In the genomic region with DNA sequence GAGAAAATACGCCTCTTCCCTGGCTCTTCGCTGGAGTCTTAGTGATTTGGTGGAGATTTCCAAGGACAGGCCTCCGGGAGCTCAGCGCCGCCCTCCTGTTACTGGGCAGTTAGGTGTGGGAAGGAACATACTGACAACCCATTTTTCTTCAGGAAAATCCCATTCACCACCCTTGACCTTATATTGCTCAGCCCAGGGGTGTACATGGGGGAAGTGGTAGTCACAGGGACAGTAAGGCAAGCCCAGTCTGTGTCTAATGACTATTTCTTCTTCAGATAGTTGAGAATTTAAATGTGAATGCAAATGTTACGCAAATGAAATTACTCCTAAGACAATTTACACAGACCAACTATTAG, we compare ENCODE assay signal across 23 cellular contexts.
DNase-seq lines count a peak whose midpoint lies in the region; ATAC-seq, FAIRE-seq and TF ChIP-seq lines count a peak whose summit lies in the region.
"Had no signal": no experiment of that assay in that cellular context is flagged by ENCODE, and none has a peak within 500 bp of the region (broad histone marks: within the 10 kb centered on the region; RNA-seq: fewer than 3 reads in every experiment).

No MANE protein-coding gene starts in this region.

- WGBS in K562 (ENCODE audit: insufficient coverage, low coverage, missing lambda C conversion rate), result 69% methylated on average over 6 of the region's 6 CpGs
- 86 to 100% methylated on average over 1 to 6 of the region's 6 CpGs for WGBS in gastroesophageal sphincter (ENCODE audit: low coverage in 1 of 2), 2 donors

- intact Hi-C loops in K562 (cut with micrococcal nuclease) (no loop called here), kidney (cut with DNase I) (no loop called here)

- peaks cover 0 to 20% of the 10 kb centered on the region in 2 experiments; a peak in 3 of 5 replicates for H3K27me3 ChIP-seq in K562 (ENCODE audit: control insufficient read depth in 2 of 2, insufficient read depth in 2 of 2, low read length in 2 of 2)
- H3K27me3 ChIP-seq in gastroesophageal sphincter, result no peaks in the 10 kb centered on the region
- H3K27me3 ChIP-seq in subcutaneous abdominal adipose tissue (ENCODE audit: control insufficient read depth in 5 of 5, insufficient read depth in 4 of 5, low read length in 5 of 5), result peaks cover 0 to 5% (median 0%) of the 10 kb centered on the region in 5 donors
- peaks cover 9% of the 10 kb centered on the region; the same call in 1 of the 2 replicates for H3K27me3 ChIP-seq in SJCRH30
- H3K27me3 ChIP-seq: BLaER1 treated with 17β-estradiol and CSF1 and Interleukin-3, amounts not matched to agents 10 nM and 100 nM had no signal

- H3K36me3 ChIP-seq in K562 (ENCODE audit: control insufficient read depth, insufficient read depth, low read length) (no peaks in the 10 kb centered on the region), gastroesophageal sphincter (no peaks in the 10 kb centered on the region), subcutaneous abdominal adipose tissue (ENCODE audit: control insufficient read depth in 5 of 5, insufficient read depth in 5 of 5, low read length in 5 of 5) (no peaks in the 10 kb centered on the region), SJCRH30 (no peaks in the 10 kb centered on the region), kidney (ENCODE audit: control insufficient read depth in 1 of 2, insufficient read depth in 2 of 2, low read length in 2 of 2) (no peaks in the 10 kb centered on the region)
- H3K36me3 ChIP-seq: BLaER1 treated with 17β-estradiol and CSF1 and Interleukin-3, amounts not matched to agents 10 nM and 100 nM had no signal

- BruUV-seq in K562 (replicated peaks; lab: Mats Ljungman, UMichigan), result no TSS peak

- CTCF ChIA-PET in K562 (lab: Yijun Ruan, JAX; ENCODE audit: low intra/inter-chr PET ratio), result no interaction called here

- H3K4me2 ChIP-seq in K562 (ENCODE audit: insufficient read depth, low read length), result peak overlapping the region; percentile 93
- H3K4me2 ChIP-seq: A549; BLaER1 treated with 17β-estradiol and CSF1 and Interleukin-3, amounts not matched to agents 10 nM and 100 nM had no signal

- H3K4me3 ChIP-seq in K562 (peak overlapping the region; percentile 48), gastroesophageal sphincter (no peak overlapping the region), subcutaneous abdominal adipose tissue (ENCODE audit: low read depth in 1 of 5, low read length in 5 of 5) (no peak overlapping the region), SJCRH30 (no peak overlapping the region), kidney (ENCODE audit: low read length in 2 of 2) (no peak overlapping the region)
- H3K4me3 ChIP-seq: A549; BLaER1 treated with 17β-estradiol and CSF1 and Interleukin-3, amounts not matched to agents 10 nM and 100 nM had no signal

- H3K9me3 ChIP-seq in K562 (replicated peaks; ENCODE audit: control insufficient read depth, insufficient read depth, low read depth, low read length) (no peaks in the 10 kb centered on the region), gastroesophageal sphincter (no peaks in the 10 kb centered on the region), subcutaneous abdominal adipose tissue (ENCODE audit: control insufficient read depth in 5 of 5, low read length in 5 of 5) (no peaks in the 10 kb centered on the region), SJCRH30 (replicated peaks) (no peaks in the 10 kb centered on the region), kidney (ENCODE audit: control insufficient read depth in 1 of 2, low read length in 2 of 2) (no peaks in the 10 kb centered on the region)
- H3K9me3 ChIP-seq: Caco-2 had no signal

- in situ Hi-C loops in K562 (cut with MboI), result no loop called here

- peak; percentile 67 for DNase-seq in NCI-H526 treated with DMSO at 0.1 percent for 48 hours (lab: John Stamatoyannopoulos, UW)
- no peak for DNase-seq in K562 (ENCODE audit: extremely low read depth in 1 of 4, low spot score in 3 of 4)
- DNase-seq in NCI-H1436 treated with DMSO at 0.1 percent for 48 hours (lab: John Stamatoyannopoulos, UW), result no peak
- DNase-seq in iPS-NIHi11 (ENCODE audit: low spot score), result no peak
- no peak for DNase-seq in SJCRH30
- no peak for DNase-seq in kidney
- DNase-seq: AML-193; Caco-2; Calu3; CD4-positive, alpha-beta T cell; CD8-positive, alpha-beta T cell; DMS79 treated with DMSO at 0.1 percent for 48 hours; GF-D8 had no signal

- H4K20me1 ChIP-seq in K562 (replicated peaks; ENCODE audit: control insufficient read depth, insufficient read depth, low read length), result no peaks in the 10 kb centered on the region
- H4K20me1 ChIP-seq: BLaER1 treated with 17β-estradiol and CSF1 and Interleukin-3, amounts not matched to agents 10 nM and 100 nM had no signal

- TF ChIP-seq CTCF in K562 (IDR thresholded peaks at IDR 0.05 in 2 of 3, conservative IDR thresholded peaks at IDR 0.05 in 1 of 3; ENCODE audit: insufficient read depth in 2 of 3, low read depth in 1 of 3, low read length in 3 of 3) (no peak), gastroesophageal sphincter (IDR thresholded peaks at IDR 0.05) (no peak), kidney (IDR thresholded peaks at IDR 0.05; ENCODE audit: borderline replicate concordance, extremely low read depth, insufficient read depth) (no peak)

- H3K9ac ChIP-seq in K562 (ENCODE audit: insufficient read depth in 1 of 2, low read depth in 2 of 2, low read length in 2 of 2), result peak overlapping the region; percentile 41 to 58; a peak in 1 of 4 replicates
- peak overlapping the region in 3 of 5 donors; percentile 20 to 59 (median 41) for H3K9ac ChIP-seq in subcutaneous abdominal adipose tissue (ENCODE audit: low read length in 5 of 5)
- no peak overlapping the region for H3K9ac ChIP-seq in kidney (ENCODE audit: low read length in 2 of 2)
- H3K9ac ChIP-seq: BLaER1 treated with 17β-estradiol and CSF1 and Interleukin-3, amounts not matched to agents 10 nM and 100 nM had no signal

- TF ChIP-seq EP300 in K562 (IDR thresholded peaks at IDR 0.05; ENCODE audit: low read length) (no peak), gastroesophageal sphincter (IDR thresholded peaks at IDR 0.05) (no peak)

- POLR2A ChIA-PET in K562 (lab: Yijun Ruan, JAX), result interaction anchor here (0.6 to 1.0 kb wide), 3 partner anchors 9 to 87 kb away, joined by 3 read pairs; no protein-coding TSS in a partner anchor

- TF ChIP-seq RAD21 in K562 (CRISPR knock-in tag; conservative IDR thresholded peaks at IDR 0.05 in 1 of 2, IDR thresholded peaks at IDR 0.05 in 1 of 2), result no peak

- H2AFZ ChIP-seq in K562 (ENCODE audit: low read depth, low read length), result peak overlapping the region; percentile 100

- TF ChIP-seq POLR2A in K562 (conservative IDR thresholded peaks at IDR 0.05), result no peak
- TF ChIP-seq POLR2A in gastroesophageal sphincter (IDR thresholded peaks at IDR 0.05), result no peak

- no peaks in the 10 kb centered on the region for H3K9me1 ChIP-seq in K562 (ENCODE audit: control insufficient read depth, insufficient read depth, low read length)

- peaks cover 8 to 10% of the 10 kb centered on the region in 2 experiments for H3K4me1 ChIP-seq in K562 (replicated peaks in 1 of 2; ENCODE audit: control insufficient read depth in 2 of 2, insufficient read depth in 2 of 2, low read length in 2 of 2)
- peaks cover 0 to 4% (median 0%) of the 10 kb centered on the region in 3 donors for H3K4me1 ChIP-seq in gastroesophageal sphincter
- peaks cover 5 to 45% (median 33%) of the 10 kb centered on the region in 5 donors for H3K4me1 ChIP-seq in subcutaneous abdominal adipose tissue (ENCODE audit: control insufficient read depth in 5 of 5, insufficient read depth in 5 of 5, low read length in 5 of 5)
- H3K4me1 ChIP-seq in SJCRH30, result no peaks in the 10 kb centered on the region
- H3K4me1 ChIP-seq in kidney (ENCODE audit: control insufficient read depth in 1 of 2, insufficient read depth in 1 of 2, low read depth in 1 of 2, low read length in 2 of 2), result peaks cover 0 to 2% of the 10 kb centered on the region in 2 donors
- H3K4me1 ChIP-seq: A549; BLaER1 treated with 17β-estradiol and CSF1 and Interleukin-3, amounts not matched to agents 10 nM and 100 nM; Caco-2 had no signal

- peak overlapping the region; percentile 87; the same call in 2 of the 3 replicates for H3K27ac ChIP-seq in K562 (ENCODE audit: extremely low read depth, low read depth, low read length)
- no peak overlapping the region for H3K27ac ChIP-seq in gastroesophageal sphincter
- H3K27ac ChIP-seq in subcutaneous abdominal adipose tissue (ENCODE audit: low read depth, low read length), result peak overlapping the region; percentile 69
- no peak overlapping the region for H3K27ac ChIP-seq in SJCRH30
- H3K27ac ChIP-seq in kidney (ENCODE audit: low read depth in 2 of 2, low read length in 2 of 2), result no peak overlapping the region
- H3K27ac ChIP-seq: 22Rv1; A549; BLaER1 treated with 17β-estradiol and CSF1 and Interleukin-3, amounts not matched to agents 10 nM and 100 nM; C4-2B had no signal

- FAIRE-seq in K562 (lab: Jason Lieb, UNC), result no peak
- no peak for FAIRE-seq in kidney (lab: Jason Lieb, UNC)
- FAIRE-seq: A549, D721Med, G401.6, GM12891, GM19239 had no signal

- H3K79me2 ChIP-seq in K562 (ENCODE audit: control insufficient read depth, insufficient read depth, low read length), result no peaks in the 10 kb centered on the region

- ATAC-seq in K562, result no peak
- ATAC-seq in gastroesophageal sphincter, result peak; percentile 18
- ATAC-seq: CD8-positive, alpha-beta T cell had no signal

TF ChIP-seq in K562, 482 proteins besides CTCF, POLR2A, EP300 and RAD21:
- TF ChIP-seq KAT7 (CRISPR knock-in tag; IDR thresholded peaks at IDR 0.05; ENCODE audit: borderline replicate concordance), result no peak
- TF ChIP-seq, protein P1, sequence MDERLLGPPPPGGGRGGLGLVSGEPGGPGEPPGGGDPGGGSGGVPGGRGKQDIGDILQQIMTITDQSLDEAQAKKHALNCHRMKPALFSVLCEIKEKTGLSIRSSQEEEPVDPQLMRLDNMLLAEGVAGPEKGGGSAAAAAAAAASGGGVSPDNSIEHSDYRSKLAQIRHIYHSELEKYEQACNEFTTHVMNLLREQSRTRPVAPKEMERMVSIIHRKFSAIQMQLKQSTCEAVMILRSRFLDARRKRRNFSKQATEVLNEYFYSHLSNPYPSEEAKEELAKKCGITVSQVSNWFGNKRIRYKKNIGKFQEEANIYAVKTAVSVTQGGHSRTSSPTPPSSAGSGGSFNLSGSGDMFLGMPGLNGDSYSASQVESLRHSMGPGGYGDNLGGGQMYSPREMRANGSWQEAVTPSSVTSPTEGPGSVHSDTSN (CRISPR knock-in tag; IDR thresholded peaks at IDR 0.05; ENCODE audit: low read depth), result no peak
- TF ChIP-seq, protein P1 (tag; conservative IDR thresholded peaks at IDR 0.05; ENCODE audit: low read depth), result 0 out of 2 replicates have a peak, but pooled peaks have one; percentile 2

Comparison
In these comparisons a context has a peak if more than half of its experiments do, and no peak if none do; other contexts are left out.
1. H3K27ac ChIP-seq: peak in K562 (single experiment) and subcutaneous abdominal adipose tissue (single experiment); none in gastroesophageal sphincter (0 of 4), SJCRH30 (single experiment) and kidney (0 of 2).
2. H3K9ac ChIP-seq: peak in K562 (2 of 2) and subcutaneous abdominal adipose tissue (3 of 5); none in kidney (0 of 2).